Comparison of ENCODE assay signal across 16 cellular contexts in the genomic region with DNA sequence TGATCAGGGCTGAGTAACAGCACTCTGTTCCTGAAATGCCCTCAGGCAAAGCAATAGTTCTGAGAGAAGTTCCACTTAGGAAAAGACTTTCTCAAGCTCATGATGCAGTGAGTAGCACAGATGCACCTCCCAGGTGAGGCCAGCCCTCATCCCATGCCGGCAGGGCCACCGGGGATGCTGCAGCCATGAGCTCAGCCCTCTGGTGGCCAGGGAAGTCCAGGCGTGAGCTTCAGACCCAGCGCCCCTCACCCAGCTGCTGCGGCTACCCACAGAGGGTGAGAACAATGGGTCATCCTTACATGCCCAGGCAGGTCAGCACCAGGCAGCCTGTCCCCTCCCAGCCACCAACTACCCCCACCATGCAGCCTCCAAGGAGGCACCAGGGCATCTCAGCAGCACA. TPM values are rescaled to one million over a fixed set of nuclear protein-coding genes. Genes with fewer than 3 reads are reported as not detected.
DNase-seq lines count a peak whose midpoint lies in the region; ATAC-seq and TF ChIP-seq lines count a peak whose summit lies in the region.
"Had no signal": no experiment of that assay in that cellular context is flagged by ENCODE, and none has a peak within 500 bp of the region (broad histone marks: within the 10 kb centered on the region; RNA-seq: fewer than 3 reads in every experiment).

No MANE protein-coding gene starts in this region.

- H3K4me3 ChIP-seq in BJ (ENCODE audit: low read depth, low read length) (no peak overlapping the region), mesendoderm (ENCODE audit: low read length) (no peak overlapping the region), Peyer's patch (no peak overlapping the region)
- H3K4me3 ChIP-seq: uterus had no signal

- H3K79me2 ChIP-seq in mesendoderm (ENCODE audit: control insufficient read depth, insufficient read depth, low read length) = no peaks in the 10 kb centered on the region

- H3K23ac ChIP-seq in mesendoderm (ENCODE audit: low read length) = no peak overlapping the region

- H2BK5ac ChIP-seq in mesendoderm (ENCODE audit: low read length) = no peak overlapping the region

- POLR2A ChIA-PET in BJ (lab: Charles Lee) = no interaction called here
- POLR2A ChIA-PET in MCF 10A (lab: Yijun Ruan, JAX) = interaction anchor here (1.0 kb wide), 1 partner anchor 11 kb away, joined by 3 read pairs; no protein-coding TSS in a partner anchor

- ATAC-seq in GM21526 (IDR thresholded peaks at IDR 0.05; ENCODE audit: low FRiP score, unreplicated experiment) = no peak
- ATAC-seq: activated CD8-positive, alpha-beta T cell treated with anti-CD3 and anti-CD28 coated beads, Interleukin-2, amount 10 ng/mL, durations not matched to agents 7 days and 5 days; sciatic nerve had no signal

- H3K27ac Mint-ChIP-seq in MCF 10A (ENCODE audit: low read depth, unreplicated experiment) = no peak overlapping the region
- H3K27ac Mint-ChIP-seq: activated CD8-positive, alpha-beta T cell treated with anti-CD3 and anti-CD28 coated beads, Interleukin-2, amount 10 ng/mL, durations not matched to agents 7 days and 5 days had no signal

- no peaks in the 10 kb centered on the region for H3K9me3 ChIP-seq in Peyer's patch
- H3K9me3 ChIP-seq: uterus had no signal

- TF ChIP-seq POLR2A in Peyer's patch (IDR thresholded peaks at IDR 0.05) = no peak

- CTCF ChIA-PET in BJ (lab: Yijun Ruan, JAX) (no interaction called here), MCF 10A (lab: Yijun Ruan, JAX) (interaction anchor here (0.6 to 1.4 kb wide), 3 partner anchors 10 to 134 kb away, joined by 3 to 4 read pairs (median 3); no protein-coding TSS in a partner anchor)

- no peaks in the 10 kb centered on the region for H3K79me1 ChIP-seq in mesendoderm (ENCODE audit: low read length)

- H3K27me3 Mint-ChIP-seq in MCF 10A (ENCODE audit: insufficient read depth, unreplicated experiment) = no peaks in the 10 kb centered on the region

- intact Hi-C loops in MCF 10A (cut with micrococcal nuclease) = no loop called here

- H3K9me3 Mint-ChIP-seq in MCF 10A (ENCODE audit: unreplicated experiment) = no peaks in the 10 kb centered on the region

- H3K27me3 ChIP-seq in BJ (ENCODE audit: control insufficient read depth, insufficient read depth, low read length) (peaks cover 3% of the 10 kb centered on the region), mesendoderm (ENCODE audit: insufficient read depth, low read length, poor library complexity) (no peaks in the 10 kb centered on the region), Peyer's patch (no peaks in the 10 kb centered on the region)
- H3K27me3 ChIP-seq: uterus had no signal

- no peak overlapping the region for H4K5ac ChIP-seq in mesendoderm (ENCODE audit: low read length)

- H3K4me1 Mint-ChIP-seq in MCF 10A (ENCODE audit: insufficient read depth, unreplicated experiment) = no peaks in the 10 kb centered on the region

- peak overlapping the region; percentile 25 for H3K56ac ChIP-seq in mesendoderm (ENCODE audit: low read length)

- no peak overlapping the region for H4K8ac ChIP-seq in mesendoderm (ENCODE audit: low read depth, low read length)

- no TSS peak for BruUV-seq in MCF 10A (replicated peaks; lab: Mats Ljungman, UMichigan)

- no peak overlapping the region for H2BK15ac ChIP-seq in mesendoderm (replicated peaks; ENCODE audit: low read depth)

- no peak overlapping the region for H3K27ac ChIP-seq in mesendoderm (ENCODE audit: low read depth, low read length)
- H3K27ac ChIP-seq in Peyer's patch = no peak overlapping the region
- H3K27ac ChIP-seq: HL-60, uterus had no signal

- no peak overlapping the region for H3K4ac ChIP-seq in mesendoderm (ENCODE audit: low read depth, low read length)

- no peak overlapping the region for H3K18ac ChIP-seq in mesendoderm (ENCODE audit: low read length)

- no peaks in the 10 kb centered on the region for H3K36me3 Mint-ChIP-seq in MCF 10A (ENCODE audit: insufficient read depth, unreplicated experiment)

- H3K36me3 ChIP-seq in BJ (ENCODE audit: control insufficient read depth, insufficient read depth, low read length) (no peaks in the 10 kb centered on the region), mesendoderm (ENCODE audit: control insufficient read depth, insufficient read depth, low read length) (no peaks in the 10 kb centered on the region), Peyer's patch (no peaks in the 10 kb centered on the region)
- H3K36me3 ChIP-seq: uterus had no signal

- no peak overlapping the region for H3K9ac ChIP-seq in mesendoderm (ENCODE audit: low read length)

- H2AK5ac ChIP-seq in mesendoderm (ENCODE audit: low read length) = no peak overlapping the region

- no CpG with 5 or more reads among the region's 5 CpGs for WGBS in mesendoderm (ENCODE audit: extremely low coverage, insufficient coverage, low lambda C conversion rate)

- H3K4me1 ChIP-seq in mesendoderm (ENCODE audit: control insufficient read depth, low read depth, low read length) = no peaks in the 10 kb centered on the region
- no peaks in the 10 kb centered on the region for H3K4me1 ChIP-seq in Peyer's patch
- H3K4me1 ChIP-seq: uterus had no signal

- no peak for DNase-seq in BJ (ENCODE audit: low read depth)
- peak; percentile 56 for DNase-seq in HPDE6-E6E7 (ENCODE audit: extremely low spot score)
- peak; percentile 38 for DNase-seq in MCF 10A (ENCODE audit: unreplicated experiment)
- peak; percentile 51 for DNase-seq in mesendoderm
- DNase-seq in NCI-H82 treated with DMSO at 0.1 percent for 48 hours (lab: John Stamatoyannopoulos, UW; ENCODE audit: unreplicated experiment) = no peak
- DNase-seq in Peyer's patch = no peak
- no peak for DNase-seq in GM19238 (ENCODE audit: insufficient read length, low spot score)
- DNase-seq: activated CD8-positive, alpha-beta T cell treated with anti-CD3 and anti-CD28 coated beads, Interleukin-2, amount 10 ng/mL, durations not matched to agents 7 days and 5 days; effector CD8-positive, alpha-beta T cell; NCI-H1092; NCI-H526 treated with DMSO at 0.1 percent for 48 hours; T-helper 1 cell; uterus had no signal

- H3K4me2 ChIP-seq in mesendoderm (ENCODE audit: low read length) = no peak overlapping the region

- no peak overlapping the region for H2BK120ac ChIP-seq in mesendoderm (ENCODE audit: low read depth, low read length)

- TF ChIP-seq CTCF in BJ (IDR thresholded peaks at IDR 0.05; ENCODE audit: insufficient read depth, low read depth, low read length) (peak; percentile 35), MCF 10A (IDR thresholded peaks at IDR 0.05; ENCODE audit: unreplicated experiment) (peak; percentile 17), Peyer's patch (IDR thresholded peaks at IDR 0.05) (no peak)

- H3K4me3 Mint-ChIP-seq in MCF 10A (ENCODE audit: unreplicated experiment) = no peak overlapping the region
- H3K4me3 Mint-ChIP-seq: activated CD8-positive, alpha-beta T cell treated with anti-CD3 and anti-CD28 coated beads, Interleukin-2, amount 10 ng/mL, durations not matched to agents 7 days and 5 days had no signal

RNA-seq across cellular contexts. Expression of a gene that starts 50.7 kb away (rescaled TPM):
- 3.6 and 3.9 TPM in 2 replicates for polyA plus RNA-seq in BJ (2011; rRNA removed)
- 2.4 and 3.8 TPM in 2 replicates for polyA minus RNA-seq in BJ (2011; rRNA and poly(A)+ RNA removed)
- total RNA-seq in MCF 10A (2022) = 14.1 and 18.2 TPM in 2 replicates
- 9.4 TPM for polyA plus RNA-seq in mesendoderm (2013, experiment 1 of 2)
- 11.5 TPM for polyA plus RNA-seq in mesendoderm (2013, experiment 2 of 2)
- total RNA-seq in Peyer's patch = 10 to 100 TPM; 15.2 to 30.5 (median 21.4) TPM

Comparison
In these comparisons a context has a peak if more than half of its experiments do, and no peak if none do; other contexts are left out.
1. DNase-seq: peak in HPDE6-E6E7 (single experiment), MCF 10A (single experiment) and mesendoderm (single experiment); none in BJ (single experiment), NCI-H82 treated with DMSO at 0.1 percent for 48 hours (single experiment), Peyer's patch (0 of 3) and GM19238 (single experiment).
2. CTCF ChIP-seq: peak in BJ (single experiment) and MCF 10A (single experiment); none in Peyer's patch (0 of 6).